9 cellular contexts compared by ENCODE assay signal in the genomic region with DNA sequence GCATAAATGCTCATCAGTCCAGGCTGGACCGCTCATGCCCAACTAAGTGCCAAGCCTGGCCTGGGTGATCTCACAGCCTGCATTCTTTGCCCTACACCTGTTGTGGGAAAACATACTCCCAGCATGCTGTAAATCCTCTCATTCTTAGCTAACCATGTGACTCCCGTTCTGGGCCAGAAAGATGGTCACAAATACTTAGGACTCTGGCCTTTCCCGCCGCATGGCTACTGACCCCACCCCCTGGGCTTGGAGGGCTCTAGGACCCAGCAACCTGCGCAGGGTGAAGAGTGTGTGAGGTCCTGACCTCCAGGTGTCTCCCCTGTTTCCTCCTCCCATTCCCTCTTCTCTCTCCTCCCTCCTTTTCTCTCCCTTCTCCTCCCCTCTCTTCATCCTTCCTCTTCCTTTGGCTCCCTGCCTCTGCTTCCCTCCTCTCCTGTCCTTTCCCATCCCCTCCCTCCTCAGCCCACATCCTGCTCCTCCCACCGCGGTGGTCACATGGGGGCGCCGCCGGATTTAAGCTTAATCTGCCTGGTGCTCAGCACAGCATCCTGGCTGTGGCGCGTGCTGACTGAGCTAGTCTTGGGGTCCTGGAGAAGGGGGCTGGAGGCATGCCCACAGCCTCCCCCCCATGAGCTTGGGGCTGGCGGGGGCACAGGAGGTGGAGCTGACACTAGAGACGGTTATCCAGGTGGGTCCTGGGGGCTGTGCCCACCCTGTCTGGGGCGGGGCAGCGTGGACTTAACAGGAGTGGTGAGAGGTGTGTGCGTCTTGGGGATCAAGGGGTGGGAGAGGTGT. TPM values are rescaled to one million over a fixed set of nuclear protein-coding genes. Genes with fewer than 3 reads are reported as not detected.
A peak's percentile ranks its signal among the peaks of the same experiment; 100 is the strongest.
DNase-seq lines count a peak whose midpoint lies in the region; ATAC-seq and TF ChIP-seq lines count a peak whose summit lies in the region.
"Had no signal": no experiment of that assay in that cellular context is flagged by ENCODE, and none has a peak within 500 bp of the region (broad histone marks: within the 10 kb centered on the region; RNA-seq: fewer than 3 reads in every experiment).

A gene with protein sequence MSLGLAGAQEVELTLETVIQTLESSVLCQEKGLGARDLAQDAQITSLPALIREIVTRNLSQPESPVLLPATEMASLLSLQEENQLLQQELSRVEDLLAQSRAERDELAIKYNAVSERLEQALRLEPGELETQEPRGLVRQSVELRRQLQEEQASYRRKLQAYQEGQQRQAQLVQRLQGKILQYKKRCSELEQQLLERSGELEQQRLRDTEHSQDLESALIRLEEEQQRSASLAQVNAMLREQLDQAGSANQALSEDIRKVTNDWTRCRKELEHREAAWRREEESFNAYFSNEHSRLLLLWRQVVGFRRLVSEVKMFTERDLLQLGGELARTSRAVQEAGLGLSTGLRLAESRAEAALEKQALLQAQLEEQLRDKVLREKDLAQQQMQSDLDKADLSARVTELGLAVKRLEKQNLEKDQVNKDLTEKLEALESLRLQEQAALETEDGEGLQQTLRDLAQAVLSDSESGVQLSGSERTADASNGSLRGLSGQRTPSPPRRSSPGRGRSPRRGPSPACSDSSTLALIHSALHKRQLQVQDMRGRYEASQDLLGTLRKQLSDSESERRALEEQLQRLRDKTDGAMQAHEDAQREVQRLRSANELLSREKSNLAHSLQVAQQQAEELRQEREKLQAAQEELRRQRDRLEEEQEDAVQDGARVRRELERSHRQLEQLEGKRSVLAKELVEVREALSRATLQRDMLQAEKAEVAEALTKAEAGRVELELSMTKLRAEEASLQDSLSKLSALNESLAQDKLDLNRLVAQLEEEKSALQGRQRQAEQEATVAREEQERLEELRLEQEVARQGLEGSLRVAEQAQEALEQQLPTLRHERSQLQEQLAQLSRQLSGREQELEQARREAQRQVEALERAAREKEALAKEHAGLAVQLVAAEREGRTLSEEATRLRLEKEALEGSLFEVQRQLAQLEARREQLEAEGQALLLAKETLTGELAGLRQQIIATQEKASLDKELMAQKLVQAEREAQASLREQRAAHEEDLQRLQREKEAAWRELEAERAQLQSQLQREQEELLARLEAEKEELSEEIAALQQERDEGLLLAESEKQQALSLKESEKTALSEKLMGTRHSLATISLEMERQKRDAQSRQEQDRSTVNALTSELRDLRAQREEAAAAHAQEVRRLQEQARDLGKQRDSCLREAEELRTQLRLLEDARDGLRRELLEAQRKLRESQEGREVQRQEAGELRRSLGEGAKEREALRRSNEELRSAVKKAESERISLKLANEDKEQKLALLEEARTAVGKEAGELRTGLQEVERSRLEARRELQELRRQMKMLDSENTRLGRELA (N-terminal part only) (plus strand): TSS at position 541 of the 795 bp plus-strand sequence. CDS start 88 bp downstream, at position 629.

- DNase-seq in G401 (ENCODE audit: low spot score) (peak; percentile 78), NCI-H2196 (lab: John Stamatoyannopoulos, UW; ENCODE audit: unreplicated experiment) (peak; percentile 93), cardiac muscle cell (ENCODE audit: low read depth in 1 of 2, low spot score in 1 of 2) (peak; percentile 66 to 74), trophoblast cell (no peak), MM.1S (no peak), dedifferentiated amniotic fluid mesenchymal stem cell (ENCODE audit: extremely low spot score) (no peak)
- DNase-seq in activated T-helper 1 cell treated with anti-CD3 and anti-CD28 coated beads, Interleukin-12 subunit alpha, Interleukin-12 subunit beta, Interleukin-2, Interleukin-4 antibody, amounts not matched to agents 30 ng/mL and 10 ng/mL and 1 ng/mL, durations not matched to agents 14 hours and 24 hours and 36 hours (ENCODE audit: low spot score) = peak; percentile 29

- no peak within 1 kb of the TSS for H3K4ac ChIP-seq in trophoblast cell (ENCODE audit: low read depth, low read length)

- no peaks in the 10 kb centered on the region for H3F3A ChIP-seq in MM.1S (ENCODE audit: insufficient read depth, low read length)

- peak within 1 kb of the TSS; percentile 63 for H3K4me3 Mint-ChIP-seq in activated T-helper 1 cell treated with anti-CD3 and anti-CD28 coated beads, Interleukin-12 subunit alpha, Interleukin-12 subunit beta, Interleukin-2, Interleukin-4 antibody, amounts not matched to agents 30 ng/mL and 10 ng/mL and 1 ng/mL, durations not matched to agents 14 hours and 24 hours and 36 hours

- H2AK5ac ChIP-seq in trophoblast cell (ENCODE audit: low read length) = no peak within 1 kb of the TSS

- peaks cover 4% of the 10 kb centered on the region for H3K27me3 Mint-ChIP-seq in activated T-helper 1 cell treated with anti-CD3 and anti-CD28 coated beads, Interleukin-12 subunit alpha, Interleukin-12 subunit beta, Interleukin-2, Interleukin-4 antibody, amounts not matched to agents 30 ng/mL and 10 ng/mL and 1 ng/mL, durations not matched to agents 14 hours and 24 hours and 36 hours (ENCODE audit: insufficient read depth)

- no peaks in the 10 kb centered on the region for H4K20me1 ChIP-seq in MM.1S (ENCODE audit: insufficient read depth, low read length)

- no peak within 1 kb of the TSS for H2BK12ac ChIP-seq in trophoblast cell (ENCODE audit: low read length)

- H2BK120ac ChIP-seq in trophoblast cell (ENCODE audit: insufficient read depth, low read length, poor library complexity) = no peak within 1 kb of the TSS

- H3K9me3 ChIP-seq in cardiac muscle cell (ENCODE audit: low read depth) = no peaks in the 10 kb centered on the region
- H3K9me3 ChIP-seq in trophoblast cell (ENCODE audit: insufficient read depth, low read depth, low read length) = peaks cover 2% of the 10 kb centered on the region
- H3K9me3 ChIP-seq in MM.1S (replicated peaks; ENCODE audit: insufficient read depth, low read length) = no peaks in the 10 kb centered on the region

- peaks cover 15% of the 10 kb centered on the region for H3K4me1 Mint-ChIP-seq in activated T-helper 1 cell treated with anti-CD3 and anti-CD28 coated beads, Interleukin-12 subunit alpha, Interleukin-12 subunit beta, Interleukin-2, Interleukin-4 antibody, amounts not matched to agents 30 ng/mL and 10 ng/mL and 1 ng/mL, durations not matched to agents 14 hours and 24 hours and 36 hours (ENCODE audit: low read depth)

- H3K9me3 Mint-ChIP-seq in activated T-helper 1 cell treated with anti-CD3 and anti-CD28 coated beads, Interleukin-12 subunit alpha, Interleukin-12 subunit beta, Interleukin-2, Interleukin-4 antibody, amounts not matched to agents 30 ng/mL and 10 ng/mL and 1 ng/mL, durations not matched to agents 14 hours and 24 hours and 36 hours = no peaks in the 10 kb centered on the region

- H2BK5ac ChIP-seq in trophoblast cell (ENCODE audit: low read depth, low read length, poor library complexity) = no peak within 1 kb of the TSS

- H3K4me1 ChIP-seq in cardiac muscle cell (ENCODE audit: low read depth) = no peaks in the 10 kb centered on the region
- peaks cover 0 to 7% of the 10 kb centered on the region in 2 experiments for H3K4me1 ChIP-seq in trophoblast cell (ENCODE audit: control insufficient read depth in 1 of 2, insufficient read depth in 2 of 2, low read length in 2 of 2)
- H3K4me1 ChIP-seq in MM.1S (ENCODE audit: low read length) = peaks cover 5% of the 10 kb centered on the region; the same call in 1 of the 2 replicates

- H3K23ac ChIP-seq in trophoblast cell (ENCODE audit: low read length) = no peak within 1 kb of the TSS

- in situ Hi-C loops in G401 (cut with HindIII; ENCODE audit: low sequenced_read_pairs) = no loop called here

- no peaks in the 10 kb centered on the region for H3K36me3 Mint-ChIP-seq in activated T-helper 1 cell treated with anti-CD3 and anti-CD28 coated beads, Interleukin-12 subunit alpha, Interleukin-12 subunit beta, Interleukin-2, Interleukin-4 antibody, amounts not matched to agents 30 ng/mL and 10 ng/mL and 1 ng/mL, durations not matched to agents 14 hours and 24 hours and 36 hours (ENCODE audit: low read depth)

- H3K4me2 ChIP-seq in trophoblast cell (ENCODE audit: low read length) (peak within 1 kb of the TSS; percentile 71), MM.1S (ENCODE audit: low read depth, low read length) (no peak within 1 kb of the TSS)
- H3K4me2 ChIP-seq: KMS-11 had no signal

- intact Hi-C loops in activated T-helper 1 cell treated with anti-CD3 and anti-CD28 coated beads, Interleukin-12 subunit alpha, Interleukin-12 subunit beta, Interleukin-2, Interleukin-4 antibody, amounts not matched to agents 30 ng/mL and 10 ng/mL and 1 ng/mL, durations not matched to agents 14 hours and 24 hours and 36 hours (cut with micrococcal nuclease) = no loop called here

- H3K27ac ChIP-seq in cardiac muscle cell (no peak within 1 kb of the TSS), trophoblast cell (ENCODE audit: low read depth, low read length) (no peak within 1 kb of the TSS), MM.1S (ENCODE audit: low read length) (no peak within 1 kb of the TSS)
- H3K27ac ChIP-seq: KMS-11 had no signal

- peak within 1 kb of the TSS; percentile 7 for H3K4me3 ChIP-seq in cardiac muscle cell
- H3K4me3 ChIP-seq in trophoblast cell (ENCODE audit: low read depth, low read length) = no peak within 1 kb of the TSS
- no peak within 1 kb of the TSS for H3K4me3 ChIP-seq in MM.1S (ENCODE audit: low read length)

- no peak within 1 kb of the TSS for H4K91ac ChIP-seq in trophoblast cell (ENCODE audit: low read depth, low read length)

- no peaks in the 10 kb centered on the region for H3K27me3 ChIP-seq in cardiac muscle cell
- no peaks in the 10 kb centered on the region for H3K27me3 ChIP-seq in trophoblast cell (ENCODE audit: insufficient read depth, low read length)
- H3K27me3 ChIP-seq in MM.1S (replicated peaks; ENCODE audit: insufficient read depth, low read length) = no peaks in the 10 kb centered on the region

- H3K9ac ChIP-seq in trophoblast cell (ENCODE audit: low read length) (no peak within 1 kb of the TSS), MM.1S (ENCODE audit: low read length) (no peak within 1 kb of the TSS)
- H3K9ac ChIP-seq: KMS-11 had no signal

- no CpG with 5 or more reads among the region's 17 CpGs for WGBS in trophoblast cell (ENCODE audit: extremely low coverage, insufficient coverage, insufficient read length)

- ATAC-seq in HG02885 (IDR thresholded peaks at IDR 0.05; ENCODE audit: poor library complexity, unreplicated experiment) = no peak

- no peaks in the 10 kb centered on the region for H3K36me3 ChIP-seq in cardiac muscle cell
- no peaks in the 10 kb centered on the region for H3K36me3 ChIP-seq in trophoblast cell (ENCODE audit: control insufficient read depth in 1 of 2, insufficient read depth in 2 of 2, low read length in 2 of 2)
- H3K36me3 ChIP-seq in MM.1S (replicated peaks; ENCODE audit: insufficient read depth, low read length) = no peaks in the 10 kb centered on the region

- no peak within 1 kb of the TSS for H4K8ac ChIP-seq in trophoblast cell (ENCODE audit: low read depth, low read length)

- H3K79me2 ChIP-seq in trophoblast cell (ENCODE audit: control insufficient read depth, insufficient read depth, low read length, poor library complexity) (no peaks in the 10 kb centered on the region), MM.1S (ENCODE audit: low read length) (no peaks in the 10 kb centered on the region)

- no peak within 1 kb of the TSS for H4K12ac ChIP-seq in trophoblast cell (ENCODE audit: low read depth, low read length)

- no peak within 1 kb of the TSS for H3K14ac ChIP-seq in trophoblast cell (ENCODE audit: low read length)

- H3K27ac Mint-ChIP-seq in activated T-helper 1 cell treated with anti-CD3 and anti-CD28 coated beads, Interleukin-12 subunit alpha, Interleukin-12 subunit beta, Interleukin-2, Interleukin-4 antibody, amounts not matched to agents 30 ng/mL and 10 ng/mL and 1 ng/mL, durations not matched to agents 14 hours and 24 hours and 36 hours = no peak within 1 kb of the TSS

- no peak for TF ChIP-seq CTCF in cardiac muscle cell (IDR thresholded peaks at IDR 0.05; ENCODE audit: low read depth, low read length)
- TF ChIP-seq CTCF in MM.1S (IDR thresholded peaks at IDR 0.05; ENCODE audit: low read length) = no peak

- H2AFZ ChIP-seq in trophoblast cell (ENCODE audit: insufficient read depth, low read length, poor library complexity) = peak within 1 kb of the TSS; percentile 5
- no peak within 1 kb of the TSS for H2AFZ ChIP-seq in MM.1S (ENCODE audit: low read length)

- no peaks in the 10 kb centered on the region for H3K79me1 ChIP-seq in trophoblast cell (ENCODE audit: low read length)

- no peak within 1 kb of the TSS for H3K18ac ChIP-seq in trophoblast cell (ENCODE audit: low read length)

- no peaks in the 10 kb centered on the region for H3K9me2 ChIP-seq in MM.1S (replicated peaks; ENCODE audit: insufficient read depth, low read length)

RNA-seq across cellular contexts. Expression of the gene that starts here (rescaled TPM):
- 29.7 and 64.4 TPM in 2 replicates for total RNA-seq in G401 (2014; rRNA removed; shearing (Covaris generic))
- 22.1 and 22.6 TPM in 2 replicates for total RNA-seq in activated T-helper 1 cell treated with anti-CD3 and anti-CD28 coated beads, Interleukin-12 subunit alpha, Interleukin-12 subunit beta, Interleukin-2, Interleukin-4 antibody, amounts not matched to agents 30 ng/mL and 10 ng/mL and 1 ng/mL, durations not matched to agents 14 hours and 24 hours and 36 hours
- 17.9 and 30.3 TPM in 2 replicates for total RNA-seq in cardiac muscle cell
- 12.1 and 14.6 TPM in 2 replicates for polyA plus RNA-seq in cardiac muscle cell
- polyA plus RNA-seq in trophoblast cell (2013) = 6.2 TPM in 2 replicates

Comparison
In these comparisons a context has a peak if more than half of its experiments do, and no peak if none do; other contexts are left out.
1. DNase-seq: peak in G401 (single experiment), NCI-H2196 (single experiment), activated T-helper 1 cell treated with anti-CD3 and anti-CD28 coated beads, Interleukin-12 subunit alpha, Interleukin-12 subunit beta, Interleukin-2, Interleukin-4 antibody, amounts not matched to agents 30 ng/mL and 10 ng/mL and 1 ng/mL, durations not matched to agents 14 hours and 24 hours and 36 hours (single experiment) and cardiac muscle cell (2 of 2); none in trophoblast cell (0 of 2), MM.1S (single experiment) and dedifferentiated amniotic fluid mesenchymal stem cell (single experiment).